In the genomic region with DNA sequence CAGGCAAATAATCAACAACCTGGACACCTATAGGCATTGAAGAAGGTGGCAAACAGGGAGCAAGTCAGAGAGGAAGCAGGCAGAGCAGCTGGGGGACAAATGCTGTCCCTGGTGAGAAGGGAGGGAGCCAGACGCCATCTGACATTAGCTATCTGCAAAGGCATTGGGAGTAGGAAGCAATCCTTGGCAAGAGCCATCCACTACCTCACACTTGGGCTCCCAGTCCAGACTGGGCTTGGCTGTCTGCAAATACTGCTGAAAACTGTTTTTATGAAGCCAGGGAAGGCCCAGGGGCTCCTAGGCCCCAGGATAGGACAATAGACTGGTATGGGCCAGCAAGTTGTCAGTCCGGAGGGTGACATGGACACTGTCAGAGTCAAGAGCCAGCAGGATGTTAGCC, we compare ENCODE assay signal across 22 cellular contexts.
DNase-seq lines count a peak whose midpoint lies in the region; ATAC-seq and TF ChIP-seq lines count a peak whose summit lies in the region.
"Had no signal": no experiment of that assay in that cellular context is flagged by ENCODE, and none has a peak within 500 bp of the region (broad histone marks: within the 10 kb centered on the region; RNA-seq: fewer than 3 reads in every experiment).

No MANE protein-coding gene starts in this region.

- peaks cover 36% of the 10 kb centered on the region for H3K4me1 Mint-ChIP-seq in glutamatergic neuron (ENCODE audit: low read depth, unreplicated experiment)
- H3K4me1 Mint-ChIP-seq in activated T-cell treated with anti-CD3 and anti-CD28 coated beads, Interleukin-2, amount 50 U/mL, for 24 hours (ENCODE audit: low read depth), result no peaks in the 10 kb centered on the region

- H3K4me1 ChIP-seq in rectal smooth muscle tissue (ENCODE audit: control insufficient read depth, insufficient read depth, low read length), result peaks cover 34% of the 10 kb centered on the region
- H3K4me1 ChIP-seq in aorta (ENCODE audit: control insufficient read depth in 1 of 2, insufficient read depth in 2 of 2, low read length in 2 of 2), result peaks cover 0 to 7% of the 10 kb centered on the region in 2 donors
- no peaks in the 10 kb centered on the region for H3K4me1 ChIP-seq in A673 (ENCODE audit: insufficient read depth, low read length, poor library complexity, severe bottlenecking)
- H3K4me1 ChIP-seq: SJCRH30 had no signal

- H3K9me3 ChIP-seq in aorta (ENCODE audit: control insufficient read depth, low read length), result no peaks in the 10 kb centered on the region
- H3K9me3 ChIP-seq in A673 (ENCODE audit: low read depth, low read length, poor library complexity, severe bottlenecking), result no peaks in the 10 kb centered on the region
- H3K9me3 ChIP-seq: MG63, pancreas, SJCRH30, tibial nerve had no signal

- no peak overlapping the region for H3K9ac ChIP-seq in rectal smooth muscle tissue (ENCODE audit: low read length)

- H3K36me3 ChIP-seq in rectal smooth muscle tissue (ENCODE audit: control insufficient read depth, insufficient read depth, low read length) (peaks cover 15% of the 10 kb centered on the region), aorta (ENCODE audit: control insufficient read depth in 1 of 2, insufficient read depth in 2 of 2, low read length in 1 of 2) (peaks cover 0 to 21% of the 10 kb centered on the region in 2 donors), A673 (ENCODE audit: insufficient read depth, low read length, poor library complexity, severe bottlenecking) (no peaks in the 10 kb centered on the region)
- H3K36me3 ChIP-seq: cardiac muscle cell, MG63, pancreas, SJCRH30 had no signal

- CTCF ChIA-PET in A673 (lab: Charles Lee), result interaction anchor here (0.7 kb wide), 1 partner anchor 156 kb away, joined by 3 read pairs; no protein-coding TSS in a partner anchor

- peaks cover 6% of the 10 kb centered on the region for H3K27me3 Mint-ChIP-seq in glutamatergic neuron (ENCODE audit: unreplicated experiment)
- no peaks in the 10 kb centered on the region for H3K27me3 Mint-ChIP-seq in activated T-cell treated with anti-CD3 and anti-CD28 coated beads, Interleukin-2, amount 50 U/mL, for 24 hours

- H3K27ac Mint-ChIP-seq in glutamatergic neuron (ENCODE audit: unreplicated experiment), result peak overlapping the region; percentile 75
- H3K27ac Mint-ChIP-seq in activated T-cell treated with anti-CD3 and anti-CD28 coated beads, Interleukin-2, amount 50 U/mL, for 24 hours, result no peak overlapping the region

- BruUV-seq in A673 (replicated peaks; lab: Mats Ljungman, UMichigan), result no TSS peak

- H3K27ac ChIP-seq in rectal smooth muscle tissue (ENCODE audit: low read depth, low read length) (peak overlapping the region; percentile 19), aorta (ENCODE audit: low read depth in 1 of 2, low read length in 2 of 2) (peak overlapping the region; percentile 1 to 78), A673 (ENCODE audit: low read depth, low read length, poor library complexity, severe bottlenecking) (no peak overlapping the region)
- H3K27ac ChIP-seq: cardiac muscle cell, pancreas, SJCRH30 had no signal

- intact Hi-C loops in aorta (cut with DNase I), result loop anchor here in 1 of 2 donors (10.0 kb wide), 1 partner anchor 54 kb away; no protein-coding TSS in a partner anchor
- intact Hi-C loops in A673 (cut with micrococcal nuclease; ENCODE audit: unreplicated experiment), result no loop called here

- TF ChIP-seq CTCF in glutamatergic neuron (IDR thresholded peaks at IDR 0.05; ENCODE audit: partially characterized antibody, unreplicated experiment), result no peak
- no peak for TF ChIP-seq CTCF in A673 (conservative IDR thresholded peaks at IDR 0.05; ENCODE audit: low read depth, low read length)

- H3K27me3 ChIP-seq in rectal smooth muscle tissue (ENCODE audit: control insufficient read depth, insufficient read depth, low read length), result no peaks in the 10 kb centered on the region
- H3K27me3 ChIP-seq in aorta (ENCODE audit: control insufficient read depth in 1 of 2, insufficient read depth in 2 of 2, low read length in 1 of 2), result no peaks in the 10 kb centered on the region
- peaks cover 18% of the 10 kb centered on the region for H3K27me3 ChIP-seq in A673 (replicated peaks; ENCODE audit: insufficient read depth, low read depth, low read length, poor library complexity)
- H3K27me3 ChIP-seq: cardiac muscle cell, pancreas, SJCRH30, tibial nerve had no signal

- H3K4me3 Mint-ChIP-seq in glutamatergic neuron (ENCODE audit: unreplicated experiment), result peak overlapping the region; percentile 66
- no peak overlapping the region for H3K4me3 Mint-ChIP-seq in activated T-cell treated with anti-CD3 and anti-CD28 coated beads, Interleukin-2, amount 50 U/mL, for 24 hours
- H3K4me3 Mint-ChIP-seq: WTC11 had no signal

- H3K36me3 Mint-ChIP-seq in glutamatergic neuron (ENCODE audit: unreplicated experiment), result no peaks in the 10 kb centered on the region
- H3K36me3 Mint-ChIP-seq in activated T-cell treated with anti-CD3 and anti-CD28 coated beads, Interleukin-2, amount 50 U/mL, for 24 hours (ENCODE audit: low read depth), result no peaks in the 10 kb centered on the region
- H3K36me3 Mint-ChIP-seq: WTC11 had no signal

- POLR2A ChIA-PET in A673 (lab: Charles Lee; ENCODE audit: low non-redundant PET), result no interaction called here

- WGBS in aorta, 2 donors, result 6 to 16% methylated on average over 2 of the region's 2 CpGs

- DNase-seq in cerebellar cortex (ENCODE audit: low spot score) (peak; percentile 87), glutamatergic neuron (no peak), aorta (no peak), NCI-H524 treated with DMSO at 0.1 percent for 48 hours (lab: John Stamatoyannopoulos, UW) (no peak), A673 (ENCODE audit: low spot score) (no peak)
- DNase-seq in activated T-cell treated with anti-CD3 and anti-CD28 coated beads, Interleukin-2, amount 50 U/mL, for 24 hours, result no peak
- DNase-seq: activated naive CD4-positive, alpha-beta T cell treated with anti-CD3 and anti-CD28 coated beads, Interleukin-2, amount 50 U/mL, for 16 hours; KG1; MG63; NCI-H1417 treated with DMSO at 0.1 percent for 48 hours; NCI-H345; NCI-H748 treated with DMSO at 0.1 percent for 48 hours; pancreas; SJCRH30; stimulated activated CD4-positive, alpha-beta T cell treated with anti-CD3 and anti-CD28 coated beads, Interleukin-15, amount 100 ng/mL, for 24 hours; stimulated activated naive CD4-positive, alpha-beta T cell treated with Interleukin-2 at 50 U/mL for 16 hours had no signal

- no peak overlapping the region for H3K4me3 ChIP-seq in rectal smooth muscle tissue (ENCODE audit: low read length)
- no peak overlapping the region for H3K4me3 ChIP-seq in aorta (ENCODE audit: low read length in 2 of 2)
- H3K4me3 ChIP-seq in A673 (ENCODE audit: low read depth, low read length, poor library complexity, severe bottlenecking), result no peak overlapping the region
- H3K4me3 ChIP-seq: cardiac muscle cell, lung, MG63, pancreas, SJCRH30, tibial nerve had no signal

- ATAC-seq in aorta (ENCODE audit: low FRiP score), result peak; percentile 19
- ATAC-seq: pancreas, sciatic nerve, WTC11 had no signal

- peaks cover 7% of the 10 kb centered on the region for H3K9me3 Mint-ChIP-seq in glutamatergic neuron (ENCODE audit: unreplicated experiment)
- no peaks in the 10 kb centered on the region for H3K9me3 Mint-ChIP-seq in activated T-cell treated with anti-CD3 and anti-CD28 coated beads, Interleukin-2, amount 50 U/mL, for 24 hours
- H3K9me3 Mint-ChIP-seq: WTC11 had no signal
